In genomic region chr4:88320174-88320779, GRCh38 we compare ENCODE assay signal across 9 cellular contexts.
DNase-seq lines count a peak whose midpoint lies in the region; ATAC-seq lines count a peak whose summit lies in the region.
"Had no signal": no experiment of that assay in that cellular context is flagged by ENCODE, and none has a peak within 500 bp of the region (broad histone marks: within the 10 kb centered on the region; RNA-seq: fewer than 3 reads in every experiment).

No MANE protein-coding gene starts in this region.

- ATAC-seq in GM21390 (IDR thresholded peaks at IDR 0.05; ENCODE audit: unreplicated experiment): peak; percentile 46
- peak; percentile 44 for ATAC-seq in HG03571 (IDR thresholded peaks at IDR 0.05; ENCODE audit: unreplicated experiment)
- ATAC-seq: K562 had no signal

- H3K27ac ChIP-seq in epithelial cell of prostate: peak overlapping the region; percentile 44

- DNase-seq in ELR (ENCODE audit: low read depth) (peak; percentile 28), epithelial cell of prostate (ENCODE audit: low read depth, low spot score) (no peak), activated gamma-delta T cell treated with Interleukin-2 at 50 U/mL for 16 hours (no peak), NCI-H2081 treated with DMSO at 0.1 percent for 48 hours (lab: John Stamatoyannopoulos, UW) (no peak), activated gamma-delta T cell (lab: John Stamatoyannopoulos, UW) (no peak), iPS-NIHi11 (ENCODE audit: low spot score) (no peak)
